1 cellular context compared by ENCODE assay signal in the genomic region with DNA sequence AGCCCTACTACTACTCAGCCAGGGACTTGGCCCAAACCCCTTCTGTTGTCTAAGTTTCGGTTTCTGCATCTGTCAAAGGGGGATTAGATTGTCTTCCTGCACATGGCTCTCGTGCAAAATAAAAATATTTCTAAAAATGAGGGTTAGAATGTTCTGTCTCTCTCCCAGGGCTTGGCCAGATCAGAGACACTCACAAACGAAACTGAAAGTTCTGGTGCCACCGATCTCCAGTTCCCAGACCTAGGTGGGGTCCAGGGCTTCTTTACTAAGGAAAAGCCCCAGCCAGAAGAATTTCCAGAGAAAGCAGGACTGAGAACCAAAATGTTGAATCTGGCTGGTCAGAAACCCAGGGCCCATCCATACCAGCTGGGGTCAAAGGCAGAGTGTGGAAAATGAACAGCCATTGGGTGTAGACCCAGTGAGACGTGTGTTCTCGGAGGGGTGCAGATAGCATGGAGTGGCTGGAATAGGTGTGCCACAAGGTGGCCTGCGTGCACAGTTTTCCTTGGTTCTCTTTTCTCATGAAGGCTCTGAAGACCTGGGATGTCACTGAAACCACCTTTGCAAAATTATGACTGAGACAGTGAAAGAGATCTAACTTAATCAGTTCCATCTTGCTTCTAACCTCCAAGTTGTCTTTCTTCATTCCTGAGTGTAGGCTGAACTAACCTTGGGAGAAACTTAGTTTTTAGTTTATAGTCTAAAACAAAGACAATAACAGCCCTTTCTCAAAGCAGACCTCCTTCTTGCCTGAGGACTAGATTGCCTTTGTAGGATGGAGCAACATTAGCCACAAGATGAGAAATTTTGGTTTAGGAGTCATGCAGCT.
A peak's percentile ranks its signal among the peaks of the same experiment; 100 is the strongest.
TF ChIP-seq lines count a peak whose summit lies in the region.

No MANE protein-coding gene starts in this region.

TF ChIP-seq in HepG2, 621 proteins besides CTCF, POLR2A, EP300 and RAD21 (continued from another document and continues in another):
- TF ChIP-seq, protein P1, sequence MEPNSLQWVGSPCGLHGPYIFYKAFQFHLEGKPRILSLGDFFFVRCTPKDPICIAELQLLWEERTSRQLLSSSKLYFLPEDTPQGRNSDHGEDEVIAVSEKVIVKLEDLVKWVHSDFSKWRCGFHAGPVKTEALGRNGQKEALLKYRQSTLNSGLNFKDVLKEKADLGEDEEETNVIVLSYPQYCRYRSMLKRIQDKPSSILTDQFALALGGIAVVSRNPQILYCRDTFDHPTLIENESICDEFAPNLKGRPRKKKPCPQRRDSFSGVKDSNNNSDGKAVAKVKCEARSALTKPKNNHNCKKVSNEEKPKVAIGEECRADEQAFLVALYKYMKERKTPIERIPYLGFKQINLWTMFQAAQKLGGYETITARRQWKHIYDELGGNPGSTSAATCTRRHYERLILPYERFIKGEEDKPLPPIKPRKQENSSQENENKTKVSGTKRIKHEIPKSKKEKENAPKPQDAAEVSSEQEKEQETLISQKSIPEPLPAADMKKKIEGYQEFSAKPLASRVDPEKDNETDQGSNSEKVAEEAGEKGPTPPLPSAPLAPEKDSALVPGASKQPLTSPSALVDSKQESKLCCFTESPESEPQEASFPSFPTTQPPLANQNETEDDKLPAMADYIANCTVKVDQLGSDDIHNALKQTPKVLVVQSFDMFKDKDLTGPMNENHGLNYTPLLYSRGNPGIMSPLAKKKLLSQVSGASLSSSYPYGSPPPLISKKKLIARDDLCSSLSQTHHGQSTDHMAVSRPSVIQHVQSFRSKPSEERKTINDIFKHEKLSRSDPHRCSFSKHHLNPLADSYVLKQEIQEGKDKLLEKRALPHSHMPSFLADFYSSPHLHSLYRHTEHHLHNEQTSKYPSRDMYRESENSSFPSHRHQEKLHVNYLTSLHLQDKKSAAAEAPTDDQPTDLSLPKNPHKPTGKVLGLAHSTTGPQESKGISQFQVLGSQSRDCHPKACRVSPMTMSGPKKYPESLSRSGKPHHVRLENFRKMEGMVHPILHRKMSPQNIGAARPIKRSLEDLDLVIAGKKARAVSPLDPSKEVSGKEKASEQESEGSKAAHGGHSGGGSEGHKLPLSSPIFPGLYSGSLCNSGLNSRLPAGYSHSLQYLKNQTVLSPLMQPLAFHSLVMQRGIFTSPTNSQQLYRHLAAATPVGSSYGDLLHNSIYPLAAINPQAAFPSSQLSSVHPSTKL (CRISPR knock-in tag; IDR thresholded peaks at IDR 0.05), result peak; percentile 58
- TF ChIP-seq, protein P2, sequence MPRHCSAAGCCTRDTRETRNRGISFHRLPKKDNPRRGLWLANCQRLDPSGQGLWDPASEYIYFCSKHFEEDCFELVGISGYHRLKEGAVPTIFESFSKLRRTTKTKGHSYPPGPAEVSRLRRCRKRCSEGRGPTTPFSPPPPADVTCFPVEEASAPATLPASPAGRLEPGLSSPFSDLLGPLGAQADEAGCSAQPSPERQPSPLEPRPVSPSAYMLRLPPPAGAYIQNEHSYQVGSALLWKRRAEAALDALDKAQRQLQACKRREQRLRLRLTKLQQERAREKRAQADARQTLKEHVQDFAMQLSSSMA (CRISPR knock-in tag; IDR thresholded peaks at IDR 0.05), result no peak
- TF ChIP-seq IRF2 (CRISPR knock-in tag; IDR thresholded peaks at IDR 0.05) (peak; percentile 98), ZNF724P (CRISPR knock-in tag; IDR thresholded peaks at IDR 0.05; ENCODE audit: borderline replicate concordance) (no peak), TEAD3 (CRISPR knock-in tag; optimal IDR thresholded peaks at IDR 0.05; ENCODE audit: borderline replicate concordance) (peak; percentile 72), SP5 (CRISPR knock-in tag; IDR thresholded peaks at IDR 0.05; ENCODE audit: borderline replicate concordance, low read depth) (0 out of 2 replicates have a peak, but pooled peaks have one; percentile 26), FOXC1 (CRISPR knock-in tag; IDR thresholded peaks at IDR 0.05; ENCODE audit: borderline replicate concordance) (no peak), GATAD1 (CRISPR knock-in tag; IDR thresholded peaks at IDR 0.05) (peak; percentile 63), ZNF7 (CRISPR knock-in tag; IDR thresholded peaks at IDR 0.05) (no peak), MED1 (CRISPR knock-in tag; IDR thresholded peaks at IDR 0.05) (peak; percentile 41; the same call in 1 of the 2 replicates), ETV5 (CRISPR knock-in tag; IDR thresholded peaks at IDR 0.05; ENCODE audit: borderline replicate concordance) (peak; percentile 33; the same call in 1 of the 2 replicates), YY1 (IDR thresholded peaks at IDR 0.05; ENCODE audit: insufficient read depth, insufficient replicate concordance, low read depth, low read length) (peak; percentile 62), NBN (conservative IDR thresholded peaks at IDR 0.05) (no peak), ATM (IDR thresholded peaks at IDR 0.05; ENCODE audit: borderline replicate concordance) (no peak), JUND (CRISPR knock-in tag; IDR thresholded peaks at IDR 0.05) (0 out of 2 replicates have a peak, but pooled peaks have one; percentile 3)
- TF ChIP-seq, protein P3, sequence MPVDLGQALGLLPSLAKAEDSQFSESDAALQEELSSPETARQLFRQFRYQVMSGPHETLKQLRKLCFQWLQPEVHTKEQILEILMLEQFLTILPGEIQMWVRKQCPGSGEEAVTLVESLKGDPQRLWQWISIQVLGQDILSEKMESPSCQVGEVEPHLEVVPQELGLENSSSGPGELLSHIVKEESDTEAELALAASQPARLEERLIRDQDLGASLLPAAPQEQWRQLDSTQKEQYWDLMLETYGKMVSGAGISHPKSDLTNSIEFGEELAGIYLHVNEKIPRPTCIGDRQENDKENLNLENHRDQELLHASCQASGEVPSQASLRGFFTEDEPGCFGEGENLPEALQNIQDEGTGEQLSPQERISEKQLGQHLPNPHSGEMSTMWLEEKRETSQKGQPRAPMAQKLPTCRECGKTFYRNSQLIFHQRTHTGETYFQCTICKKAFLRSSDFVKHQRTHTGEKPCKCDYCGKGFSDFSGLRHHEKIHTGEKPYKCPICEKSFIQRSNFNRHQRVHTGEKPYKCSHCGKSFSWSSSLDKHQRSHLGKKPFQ (CRISPR knock-in tag; IDR thresholded peaks at IDR 0.05; ENCODE audit: insufficient replicate concordance), result peak; percentile 65
- TF ChIP-seq, protein P4, sequence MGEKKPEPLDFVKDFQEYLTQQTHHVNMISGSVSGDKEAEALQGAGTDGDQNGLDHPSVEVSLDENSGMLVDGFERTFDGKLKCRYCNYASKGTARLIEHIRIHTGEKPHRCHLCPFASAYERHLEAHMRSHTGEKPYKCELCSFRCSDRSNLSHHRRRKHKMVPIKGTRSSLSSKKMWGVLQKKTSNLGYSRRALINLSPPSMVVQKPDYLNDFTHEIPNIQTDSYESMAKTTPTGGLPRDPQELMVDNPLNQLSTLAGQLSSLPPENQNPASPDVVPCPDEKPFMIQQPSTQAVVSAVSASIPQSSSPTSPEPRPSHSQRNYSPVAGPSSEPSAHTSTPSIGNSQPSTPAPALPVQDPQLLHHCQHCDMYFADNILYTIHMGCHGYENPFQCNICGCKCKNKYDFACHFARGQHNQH (CRISPR knock-in tag; IDR thresholded peaks at IDR 0.05), result peak; percentile 62
- TF ChIP-seq, protein P5, sequence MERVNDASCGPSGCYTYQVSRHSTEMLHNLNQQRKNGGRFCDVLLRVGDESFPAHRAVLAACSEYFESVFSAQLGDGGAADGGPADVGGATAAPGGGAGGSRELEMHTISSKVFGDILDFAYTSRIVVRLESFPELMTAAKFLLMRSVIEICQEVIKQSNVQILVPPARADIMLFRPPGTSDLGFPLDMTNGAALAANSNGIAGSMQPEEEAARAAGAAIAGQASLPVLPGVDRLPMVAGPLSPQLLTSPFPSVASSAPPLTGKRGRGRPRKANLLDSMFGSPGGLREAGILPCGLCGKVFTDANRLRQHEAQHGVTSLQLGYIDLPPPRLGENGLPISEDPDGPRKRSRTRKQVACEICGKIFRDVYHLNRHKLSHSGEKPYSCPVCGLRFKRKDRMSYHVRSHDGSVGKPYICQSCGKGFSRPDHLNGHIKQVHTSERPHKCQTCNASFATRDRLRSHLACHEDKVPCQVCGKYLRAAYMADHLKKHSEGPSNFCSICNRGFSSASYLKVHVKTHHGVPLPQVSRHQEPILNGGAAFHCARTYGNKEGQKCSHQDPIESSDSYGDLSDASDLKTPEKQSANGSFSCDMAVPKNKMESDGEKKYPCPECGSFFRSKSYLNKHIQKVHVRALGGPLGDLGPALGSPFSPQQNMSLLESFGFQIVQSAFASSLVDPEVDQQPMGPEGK (CRISPR knock-in tag; IDR thresholded peaks at IDR 0.05), result peak; percentile 67
- TF ChIP-seq, protein P6, sequence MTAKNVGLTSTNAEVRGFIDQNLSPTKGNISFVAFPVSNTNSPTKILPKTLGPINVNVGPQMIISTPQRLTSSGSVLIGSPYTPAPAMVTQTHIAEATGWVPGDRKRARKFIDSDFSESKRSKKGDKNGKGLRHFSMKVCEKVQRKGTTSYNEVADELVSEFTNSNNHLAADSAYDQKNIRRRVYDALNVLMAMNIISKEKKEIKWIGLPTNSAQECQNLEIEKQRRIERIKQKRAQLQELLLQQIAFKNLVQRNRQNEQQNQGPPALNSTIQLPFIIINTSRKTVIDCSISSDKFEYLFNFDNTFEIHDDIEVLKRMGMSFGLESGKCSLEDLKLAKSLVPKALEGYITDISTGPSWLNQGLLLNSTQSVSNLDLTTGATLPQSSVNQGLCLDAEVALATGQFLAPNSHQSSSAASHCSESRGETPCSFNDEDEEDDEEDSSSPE (CRISPR knock-in tag; IDR thresholded peaks at IDR 0.05), result peak; percentile 45; the same call in 1 of the 2 replicates
- TF ChIP-seq, protein P7, sequence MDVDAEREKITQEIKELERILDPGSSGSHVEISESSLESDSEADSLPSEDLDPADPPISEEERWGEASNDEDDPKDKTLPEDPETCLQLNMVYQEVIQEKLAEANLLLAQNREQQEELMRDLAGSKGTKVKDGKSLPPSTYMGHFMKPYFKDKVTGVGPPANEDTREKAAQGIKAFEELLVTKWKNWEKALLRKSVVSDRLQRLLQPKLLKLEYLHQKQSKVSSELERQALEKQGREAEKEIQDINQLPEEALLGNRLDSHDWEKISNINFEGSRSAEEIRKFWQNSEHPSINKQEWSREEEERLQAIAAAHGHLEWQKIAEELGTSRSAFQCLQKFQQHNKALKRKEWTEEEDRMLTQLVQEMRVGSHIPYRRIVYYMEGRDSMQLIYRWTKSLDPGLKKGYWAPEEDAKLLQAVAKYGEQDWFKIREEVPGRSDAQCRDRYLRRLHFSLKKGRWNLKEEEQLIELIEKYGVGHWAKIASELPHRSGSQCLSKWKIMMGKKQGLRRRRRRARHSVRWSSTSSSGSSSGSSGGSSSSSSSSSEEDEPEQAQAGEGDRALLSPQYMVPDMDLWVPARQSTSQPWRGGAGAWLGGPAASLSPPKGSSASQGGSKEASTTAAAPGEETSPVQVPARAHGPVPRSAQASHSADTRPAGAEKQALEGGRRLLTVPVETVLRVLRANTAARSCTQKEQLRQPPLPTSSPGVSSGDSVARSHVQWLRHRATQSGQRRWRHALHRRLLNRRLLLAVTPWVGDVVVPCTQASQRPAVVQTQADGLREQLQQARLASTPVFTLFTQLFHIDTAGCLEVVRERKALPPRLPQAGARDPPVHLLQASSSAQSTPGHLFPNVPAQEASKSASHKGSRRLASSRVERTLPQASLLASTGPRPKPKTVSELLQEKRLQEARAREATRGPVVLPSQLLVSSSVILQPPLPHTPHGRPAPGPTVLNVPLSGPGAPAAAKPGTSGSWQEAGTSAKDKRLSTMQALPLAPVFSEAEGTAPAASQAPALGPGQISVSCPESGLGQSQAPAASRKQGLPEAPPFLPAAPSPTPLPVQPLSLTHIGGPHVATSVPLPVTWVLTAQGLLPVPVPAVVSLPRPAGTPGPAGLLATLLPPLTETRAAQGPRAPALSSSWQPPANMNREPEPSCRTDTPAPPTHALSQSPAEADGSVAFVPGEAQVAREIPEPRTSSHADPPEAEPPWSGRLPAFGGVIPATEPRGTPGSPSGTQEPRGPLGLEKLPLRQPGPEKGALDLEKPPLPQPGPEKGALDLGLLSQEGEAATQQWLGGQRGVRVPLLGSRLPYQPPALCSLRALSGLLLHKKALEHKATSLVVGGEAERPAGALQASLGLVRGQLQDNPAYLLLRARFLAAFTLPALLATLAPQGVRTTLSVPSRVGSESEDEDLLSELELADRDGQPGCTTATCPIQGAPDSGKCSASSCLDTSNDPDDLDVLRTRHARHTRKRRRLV (CRISPR knock-in tag; IDR thresholded peaks at IDR 0.05), result no peak
- TF ChIP-seq, protein P8, sequence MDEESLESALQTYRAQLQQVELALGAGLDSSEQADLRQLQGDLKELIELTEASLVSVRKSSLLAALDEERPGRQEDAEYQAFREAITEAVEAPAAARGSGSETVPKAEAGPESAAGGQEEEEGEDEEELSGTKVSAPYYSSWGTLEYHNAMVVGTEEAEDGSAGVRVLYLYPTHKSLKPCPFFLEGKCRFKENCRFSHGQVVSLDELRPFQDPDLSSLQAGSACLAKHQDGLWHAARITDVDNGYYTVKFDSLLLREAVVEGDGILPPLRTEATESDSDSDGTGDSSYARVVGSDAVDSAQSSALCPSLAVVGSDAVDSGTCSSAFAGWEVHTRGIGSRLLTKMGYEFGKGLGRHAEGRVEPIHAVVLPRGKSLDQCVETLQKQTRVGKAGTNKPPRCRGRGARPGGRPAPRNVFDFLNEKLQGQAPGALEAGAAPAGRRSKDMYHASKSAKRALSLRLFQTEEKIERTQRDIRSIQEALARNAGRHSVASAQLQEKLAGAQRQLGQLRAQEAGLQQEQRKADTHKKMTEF (CRISPR knock-in tag; IDR thresholded peaks at IDR 0.05), result peak; percentile 45; the same call in 1 of the 2 replicates
- TF ChIP-seq, protein P9, sequence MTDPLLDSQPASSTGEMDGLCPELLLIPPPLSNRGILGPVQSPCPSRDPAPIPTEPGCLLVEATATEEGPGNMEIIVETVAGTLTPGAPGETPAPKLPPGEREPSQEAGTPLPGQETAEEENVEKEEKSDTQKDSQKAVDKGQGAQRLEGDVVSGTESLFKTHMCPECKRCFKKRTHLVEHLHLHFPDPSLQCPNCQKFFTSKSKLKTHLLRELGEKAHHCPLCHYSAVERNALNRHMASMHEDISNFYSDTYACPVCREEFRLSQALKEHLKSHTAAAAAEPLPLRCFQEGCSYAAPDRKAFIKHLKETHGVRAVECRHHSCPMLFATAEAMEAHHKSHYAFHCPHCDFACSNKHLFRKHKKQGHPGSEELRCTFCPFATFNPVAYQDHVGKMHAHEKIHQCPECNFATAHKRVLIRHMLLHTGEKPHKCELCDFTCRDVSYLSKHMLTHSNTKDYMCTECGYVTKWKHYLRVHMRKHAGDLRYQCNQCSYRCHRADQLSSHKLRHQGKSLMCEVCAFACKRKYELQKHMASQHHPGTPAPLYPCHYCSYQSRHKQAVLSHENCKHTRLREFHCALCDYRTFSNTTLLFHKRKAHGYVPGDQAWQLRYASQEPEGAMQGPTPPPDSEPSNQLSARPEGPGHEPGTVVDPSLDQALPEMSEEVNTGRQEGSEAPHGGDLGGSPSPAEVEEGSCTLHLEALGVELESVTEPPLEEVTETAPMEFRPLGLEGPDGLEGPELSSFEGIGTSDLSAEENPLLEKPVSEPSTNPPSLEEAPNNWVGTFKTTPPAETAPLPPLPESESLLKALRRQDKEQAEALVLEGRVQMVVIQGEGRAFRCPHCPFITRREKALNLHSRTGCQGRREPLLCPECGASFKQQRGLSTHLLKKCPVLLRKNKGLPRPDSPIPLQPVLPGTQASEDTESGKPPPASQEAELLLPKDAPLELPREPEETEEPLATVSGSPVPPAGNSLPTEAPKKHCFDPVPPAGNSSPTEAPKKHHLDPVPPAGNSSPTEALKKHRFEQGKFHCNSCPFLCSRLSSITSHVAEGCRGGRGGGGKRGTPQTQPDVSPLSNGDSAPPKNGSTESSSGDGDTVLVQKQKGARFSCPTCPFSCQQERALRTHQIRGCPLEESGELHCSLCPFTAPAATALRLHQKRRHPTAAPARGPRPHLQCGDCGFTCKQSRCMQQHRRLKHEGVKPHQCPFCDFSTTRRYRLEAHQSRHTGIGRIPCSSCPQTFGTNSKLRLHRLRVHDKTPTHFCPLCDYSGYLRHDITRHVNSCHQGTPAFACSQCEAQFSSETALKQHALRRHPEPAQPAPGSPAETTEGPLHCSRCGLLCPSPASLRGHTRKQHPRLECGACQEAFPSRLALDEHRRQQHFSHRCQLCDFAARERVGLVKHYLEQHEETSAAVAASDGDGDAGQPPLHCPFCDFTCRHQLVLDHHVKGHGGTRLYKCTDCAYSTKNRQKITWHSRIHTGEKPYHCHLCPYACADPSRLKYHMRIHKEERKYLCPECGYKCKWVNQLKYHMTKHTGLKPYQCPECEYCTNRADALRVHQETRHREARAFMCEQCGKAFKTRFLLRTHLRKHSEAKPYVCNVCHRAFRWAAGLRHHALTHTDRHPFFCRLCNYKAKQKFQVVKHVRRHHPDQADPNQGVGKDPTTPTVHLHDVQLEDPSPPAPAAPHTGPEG (CRISPR knock-in tag; IDR thresholded peaks at IDR 0.05), result no peak
